In the genomic region with DNA sequence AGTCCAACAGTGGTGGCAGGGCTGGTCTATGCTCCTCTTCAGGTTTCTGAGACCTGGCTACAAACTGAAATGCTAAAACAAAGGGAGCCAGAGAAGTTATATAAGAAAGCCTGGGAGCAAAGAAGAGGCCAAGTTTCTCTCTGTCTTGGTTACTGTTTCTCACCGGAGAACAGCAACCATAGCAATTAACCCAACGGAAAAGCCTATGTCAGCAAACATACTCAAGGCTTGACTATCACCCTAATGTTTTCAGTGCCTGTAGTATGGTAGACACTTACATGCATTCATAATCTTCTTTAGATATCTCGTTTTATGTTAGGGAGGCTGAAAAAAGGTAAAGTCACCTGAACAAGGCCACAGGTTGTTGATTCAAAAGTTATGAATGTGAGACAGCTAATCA, we compare ENCODE assay signal across 9 cellular contexts.
"Had no signal": no experiment of that assay in that cellular context is flagged by ENCODE, and none has a peak within 500 bp of the region (broad histone marks: within the 10 kb centered on the region; RNA-seq: fewer than 3 reads in every experiment).

No MANE protein-coding gene starts in this region.

- H2AFZ ChIP-seq: GM23248 had no signal

- ATAC-seq: HCT116 had no signal

- H3K36me3 ChIP-seq: HAP-1 had no signal

- H3K9me3 ChIP-seq: HAP-1 had no signal

- H3K4me2 ChIP-seq: KMS-11 had no signal

- H3K4me1 ChIP-seq: HAP-1 had no signal

- H3K9ac ChIP-seq: GM23248, KMS-11 had no signal

- H3K4me3 ChIP-seq: GM23248, HAP-1 had no signal

- DNase-seq: GM23248, GOT3, H7, HFFc6, KBM-7 had no signal

- H3K27ac ChIP-seq: GM23248, HL-60, KMS-11 had no signal
